1 cellular context compared by ENCODE assay signal in genomic region chr5:140588311-140589070, GRCh38.
TF ChIP-seq lines count a peak whose summit lies in the region.

No MANE protein-coding gene starts in this region.

TF ChIP-seq in GM23338, 12 proteins besides CTCF, POLR2A, EP300 and RAD21 (continued from another document):
- no peak for TF ChIP-seq REST (IDR thresholded peaks at IDR 0.05; ENCODE audit: unreplicated experiment)
- TF ChIP-seq ZNF114 (CRISPR knock-in tag; IDR thresholded peaks at IDR 0.05), result no peak
- TF ChIP-seq ZNF331 (CRISPR knock-in tag; IDR thresholded peaks at IDR 0.05; ENCODE audit: low read depth), result no peak
- no peak for TF ChIP-seq POLR2AphosphoS5 (IDR thresholded peaks at IDR 0.05; ENCODE audit: low read depth)
- TF ChIP-seq EZH2phosphoT487 (IDR thresholded peaks at IDR 0.05; ENCODE audit: unreplicated experiment), result no peak
